In the genomic region with DNA sequence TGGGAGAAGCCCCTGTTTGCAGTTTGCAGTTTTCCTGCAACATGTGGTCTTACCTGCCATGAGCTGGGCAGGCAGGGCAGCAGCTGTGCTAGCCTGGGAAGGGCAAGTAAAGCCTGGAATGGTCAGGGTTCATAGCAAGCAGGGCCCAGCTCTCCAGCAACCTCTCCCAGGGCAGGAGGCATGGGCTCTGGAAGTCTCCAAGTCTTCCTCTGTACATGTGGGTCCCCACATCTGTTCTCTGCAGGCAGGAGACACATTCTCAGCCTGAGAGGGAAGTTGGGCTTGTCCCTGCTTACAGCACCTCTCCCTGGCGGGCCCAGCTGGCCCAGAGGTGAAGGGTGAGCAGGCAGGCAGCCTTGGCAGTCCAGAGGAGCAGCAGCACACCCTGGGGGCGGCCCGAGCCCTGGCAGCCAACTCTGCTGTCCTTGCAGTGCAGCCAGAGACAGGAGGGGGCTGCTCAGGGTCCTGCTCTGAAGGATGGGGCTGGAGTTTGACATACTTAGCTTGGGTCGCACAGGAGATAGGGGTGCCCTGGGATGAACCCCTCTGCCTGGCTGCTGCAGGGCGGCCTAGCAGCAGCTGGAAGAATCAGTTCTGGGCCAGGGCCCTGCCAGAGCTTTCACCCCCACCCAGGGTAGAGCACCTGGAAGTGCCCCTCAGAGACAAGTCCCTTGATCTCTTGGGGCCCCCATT, we compare ENCODE assay signal across 1 cellular context.
TF ChIP-seq lines count a peak whose summit lies in the region.

No MANE protein-coding gene starts in this region.

TF ChIP-seq in HepG2, 621 proteins besides CTCF, POLR2A, EP300 and RAD21 (continued from another document and continues in another):
- TF ChIP-seq, protein P1, sequence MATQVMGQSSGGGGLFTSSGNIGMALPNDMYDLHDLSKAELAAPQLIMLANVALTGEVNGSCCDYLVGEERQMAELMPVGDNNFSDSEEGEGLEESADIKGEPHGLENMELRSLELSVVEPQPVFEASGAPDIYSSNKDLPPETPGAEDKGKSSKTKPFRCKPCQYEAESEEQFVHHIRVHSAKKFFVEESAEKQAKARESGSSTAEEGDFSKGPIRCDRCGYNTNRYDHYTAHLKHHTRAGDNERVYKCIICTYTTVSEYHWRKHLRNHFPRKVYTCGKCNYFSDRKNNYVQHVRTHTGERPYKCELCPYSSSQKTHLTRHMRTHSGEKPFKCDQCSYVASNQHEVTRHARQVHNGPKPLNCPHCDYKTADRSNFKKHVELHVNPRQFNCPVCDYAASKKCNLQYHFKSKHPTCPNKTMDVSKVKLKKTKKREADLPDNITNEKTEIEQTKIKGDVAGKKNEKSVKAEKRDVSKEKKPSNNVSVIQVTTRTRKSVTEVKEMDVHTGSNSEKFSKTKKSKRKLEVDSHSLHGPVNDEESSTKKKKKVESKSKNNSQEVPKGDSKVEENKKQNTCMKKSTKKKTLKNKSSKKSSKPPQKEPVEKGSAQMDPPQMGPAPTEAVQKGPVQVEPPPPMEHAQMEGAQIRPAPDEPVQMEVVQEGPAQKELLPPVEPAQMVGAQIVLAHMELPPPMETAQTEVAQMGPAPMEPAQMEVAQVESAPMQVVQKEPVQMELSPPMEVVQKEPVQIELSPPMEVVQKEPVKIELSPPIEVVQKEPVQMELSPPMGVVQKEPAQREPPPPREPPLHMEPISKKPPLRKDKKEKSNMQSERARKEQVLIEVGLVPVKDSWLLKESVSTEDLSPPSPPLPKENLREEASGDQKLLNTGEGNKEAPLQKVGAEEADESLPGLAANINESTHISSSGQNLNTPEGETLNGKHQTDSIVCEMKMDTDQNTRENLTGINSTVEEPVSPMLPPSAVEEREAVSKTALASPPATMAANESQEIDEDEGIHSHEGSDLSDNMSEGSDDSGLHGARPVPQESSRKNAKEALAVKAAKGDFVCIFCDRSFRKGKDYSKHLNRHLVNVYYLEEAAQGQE (IDR thresholded peaks at IDR 0.05; ENCODE audit: borderline replicate concordance in 1 of 2, low read depth in 1 of 2, low read length in 2 of 2), result no peak
- TF ChIP-seq GATAD2A (CRISPR knock-in tag; IDR thresholded peaks at IDR 0.05), result peak; percentile 71; the same call in 1 of the 2 replicates
- TF ChIP-seq, protein P2, sequence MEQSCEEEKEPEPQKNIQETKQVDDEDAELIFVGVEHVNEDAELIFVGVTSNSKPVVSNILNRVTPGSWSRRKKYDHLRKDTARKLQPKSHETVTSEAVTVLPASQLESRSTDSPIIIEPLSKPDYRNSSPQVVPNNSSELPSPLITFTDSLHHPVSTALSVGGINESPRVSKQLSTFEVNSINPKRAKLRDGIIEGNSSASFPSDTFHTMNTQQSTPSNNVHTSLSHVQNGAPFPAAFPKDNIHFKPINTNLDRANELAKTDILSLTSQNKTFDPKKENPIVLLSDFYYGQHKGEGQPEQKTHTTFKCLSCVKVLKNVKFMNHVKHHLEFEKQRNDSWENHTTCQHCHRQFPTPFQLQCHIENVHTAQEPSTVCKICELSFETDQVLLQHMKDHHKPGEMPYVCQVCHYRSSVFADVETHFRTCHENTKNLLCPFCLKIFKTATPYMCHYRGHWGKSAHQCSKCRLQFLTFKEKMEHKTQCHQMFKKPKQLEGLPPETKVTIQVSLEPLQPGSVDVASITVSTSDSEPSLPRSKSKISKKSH (CRISPR knock-in tag; IDR thresholded peaks at IDR 0.05; ENCODE audit: borderline replicate concordance), result no peak; the same call in 1 of the 2 replicates
- peak; percentile 92 for TF ChIP-seq ZNF567 (CRISPR knock-in tag; IDR thresholded peaks at IDR 0.05; ENCODE audit: borderline replicate concordance)
- peak; percentile 83 for TF ChIP-seq ZSCAN25 (CRISPR knock-in tag; IDR thresholded peaks at IDR 0.05)
- peak; percentile 56; the same call in 1 of the 2 replicates for TF ChIP-seq ZNF766 (CRISPR knock-in tag; IDR thresholded peaks at IDR 0.05; ENCODE audit: borderline replicate concordance)
- peak in 1 of 2 experiments; percentile 77; a peak in 2 of 4 replicates for TF ChIP-seq KLF16 (CRISPR knock-in tag; IDR thresholded peaks at IDR 0.05)
- TF ChIP-seq, protein P3, sequence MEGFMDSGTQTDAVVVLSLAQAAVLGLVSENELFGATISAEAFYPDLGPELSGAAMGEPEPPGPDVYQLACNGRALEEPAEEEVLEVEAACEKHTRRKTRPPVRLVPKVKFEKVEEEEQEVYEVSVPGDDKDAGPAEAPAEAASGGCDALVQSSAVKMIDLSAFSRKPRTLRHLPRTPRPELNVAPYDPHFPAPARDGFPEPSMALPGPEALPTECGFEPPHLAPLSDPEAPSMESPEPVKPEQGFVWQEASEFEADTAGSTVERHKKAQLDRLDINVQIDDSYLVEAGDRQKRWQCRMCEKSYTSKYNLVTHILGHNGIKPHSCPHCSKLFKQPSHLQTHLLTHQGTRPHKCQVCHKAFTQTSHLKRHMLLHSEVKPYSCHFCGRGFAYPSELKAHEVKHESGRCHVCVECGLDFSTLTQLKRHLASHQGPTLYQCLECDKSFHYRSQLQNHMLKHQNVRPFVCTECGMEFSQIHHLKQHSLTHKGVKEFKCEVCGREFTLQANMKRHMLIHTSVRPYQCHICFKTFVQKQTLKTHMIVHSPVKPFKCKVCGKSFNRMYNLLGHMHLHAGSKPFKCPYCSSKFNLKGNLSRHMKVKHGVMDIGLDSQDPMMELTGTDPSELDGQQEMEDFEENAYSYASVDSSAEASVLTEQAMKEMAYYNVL (CRISPR knock-in tag; IDR thresholded peaks at IDR 0.05; ENCODE audit: borderline replicate concordance), result no peak
- peak; percentile 84 for TF ChIP-seq ELF3 (CRISPR knock-in tag; IDR thresholded peaks at IDR 0.05)
- TF ChIP-seq ZFP62 (CRISPR knock-in tag; IDR thresholded peaks at IDR 0.05), result no peak
- TF ChIP-seq SRSF9 (IDR thresholded peaks at IDR 0.05; ENCODE audit: borderline replicate concordance, insufficient read depth, low read depth, low read length, poor library complexity, severe bottlenecking), result no peak
- TF ChIP-seq, protein P4, sequence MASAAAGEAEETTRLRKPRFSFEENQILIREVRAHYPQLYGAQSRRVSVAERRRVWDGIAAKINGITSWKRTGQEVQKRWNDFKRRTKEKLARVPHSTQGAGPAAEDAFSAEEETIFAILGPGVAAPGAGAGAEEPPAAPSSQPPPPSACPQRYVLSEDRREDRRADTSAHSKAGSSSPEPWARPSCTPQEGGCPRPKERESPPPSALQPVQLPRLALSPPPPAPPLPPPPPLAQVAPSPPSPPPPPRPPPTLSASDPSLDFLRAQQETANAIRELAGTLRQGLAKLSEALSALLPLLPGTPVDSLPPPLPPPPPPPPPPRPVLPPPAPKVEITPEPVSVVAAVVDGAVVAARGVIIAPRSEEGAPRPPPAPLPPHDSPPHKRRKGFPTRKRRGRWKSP (CRISPR knock-in tag; IDR thresholded peaks at IDR 0.05), result peak; percentile 55; the same call in 1 of the 2 replicates
- TF ChIP-seq MATR3 (CRISPR knock-in tag; IDR thresholded peaks at IDR 0.05), result no peak
- peak; percentile 71 for TF ChIP-seq ZNF607 (CRISPR knock-in tag; IDR thresholded peaks at IDR 0.05; ENCODE audit: borderline replicate concordance)
- no peak for TF ChIP-seq MTF1 (CRISPR knock-in tag; IDR thresholded peaks at IDR 0.05)
- no peak for TF ChIP-seq NONO (IDR thresholded peaks at IDR 0.05)
- peak; percentile 55; the same call in 1 of the 2 replicates for TF ChIP-seq NONO (CRISPR knock-in tag; conservative IDR thresholded peaks at IDR 0.05)
- TF ChIP-seq, protein P5, sequence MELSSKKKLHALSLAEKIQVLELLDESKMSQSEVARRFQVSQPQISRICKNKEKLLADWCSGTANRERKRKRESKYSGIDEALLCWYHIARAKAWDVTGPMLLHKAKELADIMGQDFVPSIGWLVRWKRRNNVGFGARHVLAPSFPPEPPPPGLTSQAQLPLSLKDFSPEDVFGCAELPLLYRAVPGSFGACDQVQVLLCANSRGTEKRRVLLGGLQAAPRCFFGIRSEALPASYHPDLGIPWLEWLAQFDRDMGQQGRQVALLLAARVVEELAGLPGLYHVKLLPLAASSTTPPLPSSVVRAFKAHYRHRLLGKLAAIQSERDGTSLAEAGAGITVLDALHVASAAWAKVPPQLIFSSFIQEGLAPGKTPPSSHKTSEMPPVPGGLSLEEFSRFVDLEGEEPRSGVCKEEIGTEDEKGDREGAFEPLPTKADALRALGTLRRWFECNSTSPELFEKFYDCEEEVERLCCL (CRISPR knock-in tag; IDR thresholded peaks at IDR 0.05; ENCODE audit: borderline replicate concordance), result no peak
- no peak for TF ChIP-seq ISX (CRISPR knock-in tag; conservative IDR thresholded peaks at IDR 0.05)
- TF ChIP-seq PAX8 (CRISPR knock-in tag; IDR thresholded peaks at IDR 0.05; ENCODE audit: borderline replicate concordance), result no peak
- no peak for TF ChIP-seq ZNF382 (CRISPR knock-in tag; IDR thresholded peaks at IDR 0.05; ENCODE audit: borderline replicate concordance)
- TF ChIP-seq ZNF772 (CRISPR knock-in tag; IDR thresholded peaks at IDR 0.05), result 0 out of 2 replicates have a peak, but pooled peaks have one; percentile 75
- peak; percentile 54; the same call in 1 of the 2 replicates for TF ChIP-seq ZNF543 (CRISPR knock-in tag; IDR thresholded peaks at IDR 0.05)
- TF ChIP-seq, protein P6, sequence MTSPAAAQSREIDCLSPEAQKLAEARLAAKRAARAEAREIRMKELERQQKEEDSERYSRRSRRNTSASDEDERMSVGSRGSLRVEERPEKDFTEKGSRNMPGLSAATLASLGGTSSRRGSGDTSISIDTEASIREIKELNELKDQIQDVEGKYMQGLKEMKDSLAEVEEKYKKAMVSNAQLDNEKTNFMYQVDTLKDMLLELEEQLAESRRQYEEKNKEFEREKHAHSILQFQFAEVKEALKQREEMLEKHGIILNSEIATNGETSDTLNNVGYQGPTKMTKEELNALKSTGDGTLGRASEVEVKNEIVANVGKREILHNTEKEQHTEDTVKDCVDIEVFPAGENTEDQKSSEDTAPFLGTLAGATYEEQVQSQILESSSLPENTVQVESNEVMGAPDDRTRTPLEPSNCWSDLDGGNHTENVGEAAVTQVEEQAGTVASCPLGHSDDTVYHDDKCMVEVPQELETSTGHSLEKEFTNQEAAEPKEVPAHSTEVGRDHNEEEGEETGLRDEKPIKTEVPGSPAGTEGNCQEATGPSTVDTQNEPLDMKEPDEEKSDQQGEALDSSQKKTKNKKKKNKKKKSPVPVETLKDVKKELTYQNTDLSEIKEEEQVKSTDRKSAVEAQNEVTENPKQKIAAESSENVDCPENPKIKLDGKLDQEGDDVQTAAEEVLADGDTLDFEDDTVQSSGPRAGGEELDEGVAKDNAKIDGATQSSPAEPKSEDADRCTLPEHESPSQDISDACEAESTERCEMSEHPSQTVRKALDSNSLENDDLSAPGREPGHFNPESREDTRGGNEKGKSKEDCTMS (CRISPR knock-in tag; conservative IDR thresholded peaks at IDR 0.05), result no peak
- TF ChIP-seq, protein P7, sequence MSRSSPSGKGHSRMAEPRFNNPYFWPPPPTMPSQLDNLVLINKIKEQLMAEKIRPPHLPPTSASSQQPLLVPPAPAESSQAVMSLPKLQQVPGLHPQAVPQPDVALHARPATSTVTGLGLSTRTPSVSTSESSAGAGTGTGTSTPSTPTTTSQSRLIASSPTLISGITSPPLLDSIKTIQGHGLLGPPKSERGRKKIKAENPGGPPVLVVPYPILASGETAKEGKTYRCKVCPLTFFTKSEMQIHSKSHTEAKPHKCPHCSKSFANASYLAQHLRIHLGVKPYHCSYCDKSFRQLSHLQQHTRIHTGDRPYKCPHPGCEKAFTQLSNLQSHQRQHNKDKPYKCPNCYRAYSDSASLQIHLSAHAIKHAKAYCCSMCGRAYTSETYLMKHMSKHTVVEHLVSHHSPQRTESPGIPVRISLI (CRISPR knock-in tag; IDR thresholded peaks at IDR 0.05; ENCODE audit: borderline replicate concordance), result no peak; the same call in 1 of the 2 replicates
- TF ChIP-seq, protein P8, sequence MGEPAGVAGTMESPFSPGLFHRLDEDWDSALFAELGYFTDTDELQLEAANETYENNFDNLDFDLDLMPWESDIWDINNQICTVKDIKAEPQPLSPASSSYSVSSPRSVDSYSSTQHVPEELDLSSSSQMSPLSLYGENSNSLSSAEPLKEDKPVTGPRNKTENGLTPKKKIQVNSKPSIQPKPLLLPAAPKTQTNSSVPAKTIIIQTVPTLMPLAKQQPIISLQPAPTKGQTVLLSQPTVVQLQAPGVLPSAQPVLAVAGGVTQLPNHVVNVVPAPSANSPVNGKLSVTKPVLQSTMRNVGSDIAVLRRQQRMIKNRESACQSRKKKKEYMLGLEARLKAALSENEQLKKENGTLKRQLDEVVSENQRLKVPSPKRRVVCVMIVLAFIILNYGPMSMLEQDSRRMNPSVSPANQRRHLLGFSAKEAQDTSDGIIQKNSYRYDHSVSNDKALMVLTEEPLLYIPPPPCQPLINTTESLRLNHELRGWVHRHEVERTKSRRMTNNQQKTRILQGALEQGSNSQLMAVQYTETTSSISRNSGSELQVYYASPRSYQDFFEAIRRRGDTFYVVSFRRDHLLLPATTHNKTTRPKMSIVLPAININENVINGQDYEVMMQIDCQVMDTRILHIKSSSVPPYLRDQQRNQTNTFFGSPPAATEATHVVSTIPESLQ (CRISPR knock-in tag; conservative IDR thresholded peaks at IDR 0.05), result 0 out of 2 replicates have a peak, but pooled peaks have one; percentile 59
- TF ChIP-seq HNF4G (IDR thresholded peaks at IDR 0.05; ENCODE audit: borderline replicate concordance, low read depth, low read length), result 0 out of 2 replicates have a peak, but pooled peaks have one; percentile 16
- TF ChIP-seq HNF4G (CRISPR knock-in tag; IDR thresholded peaks at IDR 0.05; ENCODE audit: borderline replicate concordance, low read depth), result peak; percentile 46; the same call in 1 of the 2 replicates
- TF ChIP-seq, protein P9, sequence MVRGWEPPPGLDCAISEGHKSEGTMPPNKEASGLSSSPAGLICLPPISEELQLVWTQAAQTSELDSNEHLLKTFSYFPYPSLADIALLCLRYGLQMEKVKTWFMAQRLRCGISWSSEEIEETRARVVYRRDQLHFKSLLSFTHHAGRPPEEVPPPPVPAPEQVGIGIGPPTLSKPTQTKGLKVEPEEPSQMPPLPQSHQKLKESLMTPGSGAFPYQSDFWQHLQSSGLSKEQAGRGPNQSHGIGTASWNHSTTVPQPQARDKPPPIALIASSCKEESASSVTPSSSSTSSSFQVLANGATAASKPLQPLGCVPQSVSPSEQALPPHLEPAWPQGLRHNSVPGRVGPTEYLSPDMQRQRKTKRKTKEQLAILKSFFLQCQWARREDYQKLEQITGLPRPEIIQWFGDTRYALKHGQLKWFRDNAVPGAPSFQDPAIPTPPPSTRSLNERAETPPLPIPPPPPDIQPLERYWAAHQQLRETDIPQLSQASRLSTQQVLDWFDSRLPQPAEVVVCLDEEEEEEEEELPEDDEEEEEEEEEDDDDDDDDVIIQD (CRISPR knock-in tag; IDR thresholded peaks at IDR 0.05; ENCODE audit: low read depth), result peak; percentile 60; the same call in 1 of the 2 replicates
- TF ChIP-seq, protein P10, sequence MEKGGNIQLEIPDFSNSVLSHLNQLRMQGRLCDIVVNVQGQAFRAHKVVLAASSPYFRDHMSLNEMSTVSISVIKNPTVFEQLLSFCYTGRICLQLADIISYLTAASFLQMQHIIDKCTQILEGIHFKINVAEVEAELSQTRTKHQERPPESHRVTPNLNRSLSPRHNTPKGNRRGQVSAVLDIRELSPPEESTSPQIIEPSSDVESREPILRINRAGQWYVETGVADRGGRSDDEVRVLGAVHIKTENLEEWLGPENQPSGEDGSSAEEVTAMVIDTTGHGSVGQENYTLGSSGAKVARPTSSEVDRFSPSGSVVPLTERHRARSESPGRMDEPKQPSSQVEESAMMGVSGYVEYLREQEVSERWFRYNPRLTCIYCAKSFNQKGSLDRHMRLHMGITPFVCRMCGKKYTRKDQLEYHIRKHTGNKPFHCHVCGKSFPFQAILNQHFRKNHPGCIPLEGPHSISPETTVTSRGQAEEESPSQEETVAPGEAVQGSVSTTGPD (CRISPR knock-in tag; IDR thresholded peaks at IDR 0.05), result no peak
- peak; percentile 92; the same call in 1 of the 2 replicates for TF ChIP-seq TSC22D2 (CRISPR knock-in tag; IDR thresholded peaks at IDR 0.05; ENCODE audit: borderline replicate concordance)
- TF ChIP-seq, protein P11, sequence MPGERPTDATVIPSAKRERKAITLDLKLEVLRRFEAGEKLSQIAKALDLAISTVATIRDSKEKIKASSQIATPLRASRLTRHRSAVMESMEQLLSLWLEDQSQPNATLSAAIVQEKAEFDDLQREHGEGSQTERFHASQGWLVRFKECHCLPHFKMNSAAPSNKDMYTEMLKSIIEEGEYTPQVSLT (CRISPR knock-in tag; IDR thresholded peaks at IDR 0.05; ENCODE audit: borderline replicate concordance, low read depth), result peak; percentile 54; the same call in 1 of the 2 replicates
